Comparison of ENCODE assay signal across 8 cellular contexts in the genomic region with DNA sequence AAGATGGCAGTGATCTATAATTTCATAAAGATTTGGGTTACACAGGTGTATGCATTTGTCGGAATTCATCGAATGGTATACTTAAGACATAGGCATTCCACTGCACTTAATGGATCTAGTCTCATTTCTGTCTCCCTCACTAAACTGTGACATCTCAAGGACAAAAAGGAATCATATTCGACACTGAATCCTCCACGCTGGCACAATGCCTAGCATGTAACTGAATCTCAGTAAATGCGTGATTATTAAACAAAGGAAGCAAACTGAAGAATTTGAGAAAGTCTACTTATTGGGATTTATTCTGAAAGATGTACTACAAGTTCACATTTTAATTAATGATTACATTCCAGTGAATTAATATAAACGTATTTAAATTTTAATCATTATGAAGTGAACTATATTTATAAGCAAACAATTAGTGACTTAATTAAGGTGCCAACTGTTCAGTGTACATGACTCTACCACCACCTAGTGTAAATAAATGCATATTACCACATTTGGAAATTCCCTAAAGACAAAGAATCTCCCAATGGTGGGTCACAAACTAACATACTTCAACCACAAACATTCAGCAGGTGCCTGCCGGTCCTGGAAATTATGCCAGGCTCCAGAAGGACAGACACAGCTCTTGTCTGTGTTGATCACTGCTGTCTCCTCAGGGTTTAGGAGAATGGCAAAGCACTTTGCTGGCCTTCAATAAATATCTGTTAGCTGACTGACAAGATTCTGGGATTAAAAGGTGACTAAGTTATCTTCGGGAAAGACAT. TPM values are rescaled to one million over a fixed set of nuclear protein-coding genes. Genes with fewer than 3 reads are reported as not detected.
DNase-seq lines count a peak whose midpoint lies in the region; ATAC-seq lines count a peak whose summit lies in the region.

No MANE protein-coding gene starts in this region.

- ATAC-seq in HG03039 (IDR thresholded peaks at IDR 0.05; ENCODE audit: unreplicated experiment), result no peak
- ATAC-seq in GM21529 (IDR thresholded peaks at IDR 0.05; ENCODE audit: unreplicated experiment), result no peak

- peak; percentile 34 for DNase-seq in DMS114 treated with DMSO at 0.1 percent for 48 hours (lab: John Stamatoyannopoulos, UW; ENCODE audit: unreplicated experiment)
- peak; percentile 25 for DNase-seq in HK-2 (ENCODE audit: unreplicated experiment)
- DNase-seq in NCI-H774 (lab: John Stamatoyannopoulos, UW), result peak; percentile 66
- DNase-seq in dermis blood vessel endothelial cell, result peak; percentile 57
- DNase-seq in myocyte (ENCODE audit: low read depth), result peak; percentile 79
- no peak for DNase-seq in activated effector memory CD4-positive, alpha-beta T cell treated with anti-CD3 and anti-CD28 coated beads, Interleukin-2, amount 50 U/mL, for 16 hours

RNA-seq across cellular contexts. Expression of a gene that starts 56.4 kb away (rescaled TPM):
- 21.3 and 22.0 TPM in 2 replicates for total RNA-seq in dermis blood vessel endothelial cell
- 15.9 and 18.7 TPM in 2 replicates for total RNA-seq in myocyte
- 47.0 TPM for polyA plus RNA-seq in myocyte (2012)
